25 cellular contexts compared by ENCODE assay signal in the genomic region with DNA sequence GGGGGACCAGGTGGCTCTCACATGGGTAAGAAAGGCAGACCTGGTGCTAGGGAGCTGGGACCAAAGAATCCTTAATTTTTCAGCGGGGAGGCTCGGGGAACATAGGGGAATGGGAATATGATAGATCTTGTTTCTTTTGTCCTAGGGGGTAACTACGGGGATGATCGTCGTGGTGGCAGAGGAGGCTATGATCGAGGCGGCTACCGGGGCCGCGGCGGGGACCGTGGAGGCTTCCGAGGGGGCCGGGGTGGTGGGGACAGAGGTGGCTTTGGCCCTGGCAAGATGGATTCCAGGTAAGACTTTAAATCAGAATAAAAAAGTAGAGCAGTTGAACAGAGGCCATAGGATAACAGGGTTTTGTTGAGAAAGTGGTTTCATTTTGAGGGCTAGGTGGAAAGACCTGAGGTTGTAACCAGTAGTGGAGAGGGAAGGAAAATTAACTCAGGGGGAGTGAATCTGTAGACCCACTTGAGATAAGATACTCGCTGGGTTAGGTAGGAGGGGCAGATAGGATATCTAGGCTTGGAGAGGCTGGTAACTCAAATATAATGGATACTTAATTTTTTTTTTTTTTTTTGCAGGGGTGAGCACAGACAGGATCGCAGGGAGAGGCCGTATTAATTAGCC. TPM values are rescaled to one million over a fixed set of nuclear protein-coding genes. Genes with fewer than 3 reads are reported as not detected.
A peak's percentile ranks its signal among the peaks of the same experiment; 100 is the strongest.
DNase-seq lines count a peak whose midpoint lies in the region; ATAC-seq, FAIRE-seq and TF ChIP-seq lines count a peak whose summit lies in the region.
"Had no signal": no experiment of that assay in that cellular context is flagged by ENCODE, and none has a peak within 500 bp of the region (broad histone marks: within the 10 kb centered on the region; RNA-seq: fewer than 3 reads in every experiment).

No MANE protein-coding gene starts in this region.

- H3K9me3 Mint-ChIP-seq in T-helper 1 cell treated with Interleukin-12 subunit alpha and Interleukin-12 subunit beta and Interleukin-4 antibody, amounts not matched to agents 30 μg/mL and 1 μg/mL, for 36 hours: no peaks in the 10 kb centered on the region
- H3K9me3 Mint-ChIP-seq in Calu3 (ENCODE audit: low read depth, unreplicated experiment): no peaks in the 10 kb centered on the region
- no peaks in the 10 kb centered on the region for H3K9me3 Mint-ChIP-seq in activated naive CD8-positive, alpha-beta T cell treated with anti-CD3 and anti-CD28 coated beads for 36 hours
- H3K9me3 Mint-ChIP-seq in naive thymus-derived CD8-positive, alpha-beta T cell: no peaks in the 10 kb centered on the region

- CTCF ChIA-PET in Calu3 (lab: Charles Lee): no interaction called here

- POLR2A ChIA-PET in naive thymus-derived CD8-positive, alpha-beta T cell (lab: Charles Lee): interaction anchor here (1.1 to 2.6 kb wide), 4 partner anchors 9 to 65 kb away, joined by 3 to 23 read pairs (median 8); a partner anchor contains a TSS

- no peak for TF ChIP-seq CTCF in Calu3 (IDR thresholded peaks at IDR 0.05; ENCODE audit: unreplicated experiment)

- intact Hi-C loops in Calu3 (cut with micrococcal nuclease; ENCODE audit: unreplicated experiment): no loop called here

- H3K27ac Mint-ChIP-seq in T-helper 1 cell treated with Interleukin-12 subunit alpha and Interleukin-12 subunit beta and Interleukin-4 antibody, amounts not matched to agents 30 μg/mL and 1 μg/mL, for 36 hours: peak overlapping the region; percentile 61
- H3K27ac Mint-ChIP-seq in Calu3 (ENCODE audit: unreplicated experiment): peak overlapping the region; percentile 65
- peak overlapping the region; percentile 56 for H3K27ac Mint-ChIP-seq in activated naive CD8-positive, alpha-beta T cell treated with anti-CD3 and anti-CD28 coated beads for 36 hours
- peak overlapping the region in 9 of 10 donors; percentile 13 to 84 (median 67) for H3K27ac Mint-ChIP-seq in naive thymus-derived CD8-positive, alpha-beta T cell

- DNase-seq in T-helper 1 cell: no peak
- no peak for DNase-seq in Calu3
- no peak for DNase-seq in activated naive CD8-positive, alpha-beta T cell treated with anti-CD3 and anti-CD28 coated beads for 36 hours
- DNase-seq in naive thymus-derived CD8-positive, alpha-beta T cell: no peak
- DNase-seq in GM19238 (ENCODE audit: insufficient read length, low spot score): no peak
- DNase-seq in RCC 7860 (ENCODE audit: low spot score): no peak
- DNase-seq: activated T-cell treated with anti-CD3 and anti-CD28 coated beads, Interleukin-2, amount 50 U/mL, for 48 hours; BE2C; cerebellar nuclear complex; GF-D8; NCI-H1694; NCI-H226; SK-N-SH; stimulated activated CD8-positive, alpha-beta memory T cell treated with anti-CD3 and anti-CD28 coated beads, Interleukin-4, amount 100 ng/mL, for 48 hours; thyroid gland had no signal

- no TSS peak for BruUV-seq in Calu3 (replicated peaks; lab: Mats Ljungman, UMichigan)

- H3K4me1 Mint-ChIP-seq in T-helper 1 cell treated with Interleukin-12 subunit alpha and Interleukin-12 subunit beta and Interleukin-4 antibody, amounts not matched to agents 30 μg/mL and 1 μg/mL, for 36 hours (ENCODE audit: low read depth): peaks cover 48% of the 10 kb centered on the region
- peaks cover 26% of the 10 kb centered on the region for H3K4me1 Mint-ChIP-seq in Calu3 (ENCODE audit: low read depth, unreplicated experiment)
- peaks cover 77% of the 10 kb centered on the region for H3K4me1 Mint-ChIP-seq in activated naive CD8-positive, alpha-beta T cell treated with anti-CD3 and anti-CD28 coated beads for 36 hours
- peaks cover 50 to 79% (median 70%) of the 10 kb centered on the region in 4 donors for H3K4me1 Mint-ChIP-seq in naive thymus-derived CD8-positive, alpha-beta T cell

- no peak for ATAC-seq in naive thymus-derived CD8-positive, alpha-beta T cell
- ATAC-seq in GM19023 (IDR thresholded peaks at IDR 0.05; ENCODE audit: unreplicated experiment): no peak

- H3K4me3 Mint-ChIP-seq in T-helper 1 cell treated with Interleukin-12 subunit alpha and Interleukin-12 subunit beta and Interleukin-4 antibody, amounts not matched to agents 30 μg/mL and 1 μg/mL, for 36 hours: no peak overlapping the region
- no peak overlapping the region for H3K4me3 Mint-ChIP-seq in Calu3 (ENCODE audit: low read depth, unreplicated experiment)
- no peak overlapping the region for H3K4me3 Mint-ChIP-seq in activated naive CD8-positive, alpha-beta T cell treated with anti-CD3 and anti-CD28 coated beads for 36 hours
- H3K4me3 Mint-ChIP-seq in naive thymus-derived CD8-positive, alpha-beta T cell: no peak overlapping the region

- peaks cover 73% of the 10 kb centered on the region for H3K36me3 Mint-ChIP-seq in T-helper 1 cell treated with Interleukin-12 subunit alpha and Interleukin-12 subunit beta and Interleukin-4 antibody, amounts not matched to agents 30 μg/mL and 1 μg/mL, for 36 hours (ENCODE audit: low read depth)
- H3K36me3 Mint-ChIP-seq in Calu3 (ENCODE audit: insufficient read depth, unreplicated experiment): peaks cover 100% of the 10 kb centered on the region
- peaks cover 88% of the 10 kb centered on the region for H3K36me3 Mint-ChIP-seq in activated naive CD8-positive, alpha-beta T cell treated with anti-CD3 and anti-CD28 coated beads for 36 hours
- peaks cover 24 to 98% (median 60%) of the 10 kb centered on the region in 3 donors for H3K36me3 Mint-ChIP-seq in naive thymus-derived CD8-positive, alpha-beta T cell

- H3K27me3 Mint-ChIP-seq in T-helper 1 cell treated with Interleukin-12 subunit alpha and Interleukin-12 subunit beta and Interleukin-4 antibody, amounts not matched to agents 30 μg/mL and 1 μg/mL, for 36 hours (ENCODE audit: low read depth): no peaks in the 10 kb centered on the region
- no peaks in the 10 kb centered on the region for H3K27me3 Mint-ChIP-seq in Calu3 (ENCODE audit: unreplicated experiment)
- H3K27me3 Mint-ChIP-seq in activated naive CD8-positive, alpha-beta T cell treated with anti-CD3 and anti-CD28 coated beads for 36 hours: no peaks in the 10 kb centered on the region
- no peaks in the 10 kb centered on the region for H3K27me3 Mint-ChIP-seq in naive thymus-derived CD8-positive, alpha-beta T cell

- no peak for FAIRE-seq in RCC 7860 (lab: Jason Lieb, UNC)
- FAIRE-seq: islet of Langerhans, TTC549 had no signal

RNA-seq across cellular contexts. Expression of a gene that starts 11.0 kb away (rescaled TPM):
- total RNA-seq in Calu3 (2022): 550 and 629 TPM in 2 replicates
- 100 to 1,000 TPM; 817 to 858 TPM for total RNA-seq in activated naive CD8-positive, alpha-beta T cell treated with anti-CD3 and anti-CD28 coated beads for 36 hours
- total RNA-seq in naive thymus-derived CD8-positive, alpha-beta T cell: 100 to 1,000 TPM; 607 to 637 TPM
- 100 to 1,000 TPM; 118 to 163 (median 149) TPM for polyA plus RNA-seq in naive thymus-derived CD8-positive, alpha-beta T cell

RNA-seq across cellular contexts. Expression of a gene that starts 11.6 kb away (rescaled TPM):
- total RNA-seq in Calu3 (2022): 24.3 and 30.9 TPM in 2 replicates
- total RNA-seq in activated naive CD8-positive, alpha-beta T cell treated with anti-CD3 and anti-CD28 coated beads for 36 hours: 1 to 10 TPM; 5.0 to 5.2 TPM
- total RNA-seq in naive thymus-derived CD8-positive, alpha-beta T cell: 10 to 100 TPM; 22.0 to 22.2 TPM
- 10 to 100 TPM; 39.3 to 65.2 (median 39.7) TPM for polyA plus RNA-seq in naive thymus-derived CD8-positive, alpha-beta T cell
- polyA plus RNA-seq: neural cell had no signal

RNA-seq across cellular contexts. Expression of a gene that starts 23.0 kb away (rescaled TPM):
- total RNA-seq in Calu3 (2022): not detected in 2 replicates
- total RNA-seq in activated naive CD8-positive, alpha-beta T cell treated with anti-CD3 and anti-CD28 coated beads for 36 hours: not detected
- total RNA-seq in naive thymus-derived CD8-positive, alpha-beta T cell: not detected
- polyA plus RNA-seq in naive thymus-derived CD8-positive, alpha-beta T cell: not detected
- total RNA-seq: M059J, pulmonary artery endothelial cell had no signal

RNA-seq across cellular contexts. Expression of a gene that starts 26.0 kb away (rescaled TPM):
- total RNA-seq in Calu3 (2022): not detected in 2 replicates
- not detected for total RNA-seq in activated naive CD8-positive, alpha-beta T cell treated with anti-CD3 and anti-CD28 coated beads for 36 hours
- total RNA-seq in naive thymus-derived CD8-positive, alpha-beta T cell: not detected
- polyA plus RNA-seq in naive thymus-derived CD8-positive, alpha-beta T cell: not detected
- total RNA-seq: aorta, lung, M059J, pulmonary artery endothelial cell, smooth muscle cell, thyroid gland had no signal
- polyA plus RNA-seq: aorta, lung, neural cell, SK-N-SH had no signal

RNA-seq across cellular contexts. Expression of a gene that starts 41.1 kb away (rescaled TPM):
- total RNA-seq in Calu3 (2022): 1.6 TPM in 2 replicates
- under 1 TPM in 1 of 2 experiments, not detected in 1; 0.74 TPM for total RNA-seq in activated naive CD8-positive, alpha-beta T cell treated with anti-CD3 and anti-CD28 coated beads for 36 hours
- total RNA-seq in naive thymus-derived CD8-positive, alpha-beta T cell: under 1 TPM; 0.63 to 0.83 TPM
- polyA plus RNA-seq in naive thymus-derived CD8-positive, alpha-beta T cell: 1 to 10 TPM in 2 of 3 donors, under 1 TPM in 1; 0.79 to 3.5 (median 1.4) TPM
